24 cellular contexts compared by ENCODE assay signal in genomic region chr1:53704804-53705445, GRCh38. TPM values are rescaled to one million over a fixed set of nuclear protein-coding genes. Genes with fewer than 3 reads are reported as not detected.
DNase-seq lines count a peak whose midpoint lies in the region; ATAC-seq, FAIRE-seq and TF ChIP-seq lines count a peak whose summit lies in the region.
"Had no signal": no experiment of that assay in that cellular context is flagged by ENCODE, and none has a peak within 500 bp of the region (broad histone marks: within the 10 kb centered on the region; RNA-seq: fewer than 3 reads in every experiment).

No MANE protein-coding gene starts in this region.

- CTCF ChIA-PET in K562 (lab: Yijun Ruan, JAX; ENCODE audit: low intra/inter-chr PET ratio) (no interaction called here), HEK293T (lab: Yijun Ruan, JAX) (no interaction called here)

- no peak for TF ChIP-seq EP300 in K562 (IDR thresholded peaks at IDR 0.05; ENCODE audit: low read length)

- TF ChIP-seq CTCF in GM23338 (conservative IDR thresholded peaks at IDR 0.05; ENCODE audit: low read depth in 2 of 2) (no peak), K562 (IDR thresholded peaks at IDR 0.05 in 2 of 3, conservative IDR thresholded peaks at IDR 0.05 in 1 of 3; ENCODE audit: insufficient read depth in 2 of 3, low read depth in 1 of 3, low read length in 3 of 3) (no peak), neural crest cell (conservative IDR thresholded peaks at IDR 0.05) (no peak)

- H3F3A ChIP-seq in GM23338 (replicated peaks; ENCODE audit: low read depth): peaks cover 13% of the 10 kb centered on the region; the same call in 1 of the 2 replicates

- no peaks in the 10 kb centered on the region for H3K36me3 Mint-ChIP-seq in GM23338 (ENCODE audit: low read depth)
- H3K36me3 Mint-ChIP-seq in neural crest cell (ENCODE audit: low read depth): no peaks in the 10 kb centered on the region
- H3K36me3 Mint-ChIP-seq: CD8-positive, alpha-beta memory T cell had no signal

- WGBS in K562 (ENCODE audit: insufficient coverage, low coverage, missing lambda C conversion rate): 2% methylated on average over 8 of the region's 8 CpGs

- H3K79me2 ChIP-seq in GM23338 (replicated peaks; ENCODE audit: insufficient read depth): no peaks in the 10 kb centered on the region
- no peaks in the 10 kb centered on the region for H3K79me2 ChIP-seq in K562 (ENCODE audit: control insufficient read depth, insufficient read depth, low read length)

- H3K4me1 ChIP-seq in GM23338 (ENCODE audit: insufficient read depth): peaks cover 38% of the 10 kb centered on the region
- no peaks in the 10 kb centered on the region for H3K4me1 ChIP-seq in K562 (replicated peaks in 1 of 2; ENCODE audit: control insufficient read depth in 2 of 2, insufficient read depth in 2 of 2, low read length in 2 of 2)

- H3K4me1 Mint-ChIP-seq in GM23338 (peaks cover 53% of the 10 kb centered on the region), neural crest cell (no peaks in the 10 kb centered on the region)
- H3K4me1 Mint-ChIP-seq: CD8-positive, alpha-beta memory T cell had no signal

- ATAC-seq in GM23338: peak; percentile 74
- no peak for ATAC-seq in K562
- no peak for ATAC-seq in GM18502 (IDR thresholded peaks at IDR 0.05; ENCODE audit: poor library complexity, unreplicated experiment)

- H3K4me3 Mint-ChIP-seq in GM23338 (peak overlapping the region; percentile 56), neural crest cell (no peak overlapping the region)
- H3K4me3 Mint-ChIP-seq: CD8-positive, alpha-beta memory T cell; HFFc6 had no signal

- H3K27ac Mint-ChIP-seq in GM23338 (peak overlapping the region; percentile 90), neural crest cell (ENCODE audit: unreplicated experiment) (peak overlapping the region; percentile 35)
- H3K27ac Mint-ChIP-seq: HFFc6 had no signal

- BruUV-seq in K562 (replicated peaks; lab: Mats Ljungman, UMichigan): no TSS peak

- no peaks in the 10 kb centered on the region; the same call in 2 of the 3 replicates for H3K9me3 Mint-ChIP-seq in GM23338
- H3K9me3 Mint-ChIP-seq in neural crest cell: no peaks in the 10 kb centered on the region
- H3K9me3 Mint-ChIP-seq: HFFc6 had no signal

- intact Hi-C loops in K562 (cut with micrococcal nuclease): no loop called here

- H3K27ac ChIP-seq in GM23338 (ENCODE audit: low read depth): peak overlapping the region; percentile 71
- H3K27ac ChIP-seq in K562 (ENCODE audit: extremely low read depth, low read depth, low read length): no peak overlapping the region
- H3K27ac ChIP-seq: PC-9, RWPE1 had no signal

- peaks cover 10% of the 10 kb centered on the region for H3K27me3 Mint-ChIP-seq in GM23338 (ENCODE audit: insufficient read depth, low read depth, poor library complexity)
- peaks cover 30% of the 10 kb centered on the region for H3K27me3 Mint-ChIP-seq in neural crest cell (ENCODE audit: low read depth)

- H2AFZ ChIP-seq in GM23338 (peak overlapping the region; percentile 13; the same call in 1 of the 2 replicates), K562 (ENCODE audit: low read depth, low read length) (no peak overlapping the region)
- H2AFZ ChIP-seq: PC-9 had no signal

- no peaks in the 10 kb centered on the region for H3K36me3 ChIP-seq in GM23338 (ENCODE audit: insufficient read depth)
- no peaks in the 10 kb centered on the region for H3K36me3 ChIP-seq in K562 (ENCODE audit: control insufficient read depth, insufficient read depth, low read length)

- H4K20me1 ChIP-seq in GM23338 (replicated peaks; ENCODE audit: insufficient read depth) (no peaks in the 10 kb centered on the region), K562 (replicated peaks; ENCODE audit: control insufficient read depth, insufficient read depth, low read length) (peaks cover 4% of the 10 kb centered on the region; the same call in 1 of the 2 replicates)

- H3K9me3 ChIP-seq in K562 (replicated peaks; ENCODE audit: control insufficient read depth, insufficient read depth, low read depth, low read length): no peaks in the 10 kb centered on the region
- H3K9me3 ChIP-seq: SK-N-SH had no signal

- no peak overlapping the region for H3K9ac ChIP-seq in K562 (ENCODE audit: insufficient read depth in 1 of 2, low read depth in 2 of 2, low read length in 2 of 2)
- H3K9ac ChIP-seq: SK-N-SH had no signal

- H3K27me3 ChIP-seq in GM23338 (ENCODE audit: insufficient read depth) (no peaks in the 10 kb centered on the region), K562 (ENCODE audit: control insufficient read depth in 2 of 2, insufficient read depth in 2 of 2, low read length in 2 of 2) (peaks cover 45 to 64% of the 10 kb centered on the region in 2 experiments)

- no peak for TF ChIP-seq RAD21 in K562 (CRISPR knock-in tag; conservative IDR thresholded peaks at IDR 0.05 in 1 of 2, IDR thresholded peaks at IDR 0.05 in 1 of 2)

- POLR2A ChIA-PET in K562 (lab: Yijun Ruan, JAX): interaction anchor here (0.8 kb wide), 1 partner anchor 9 kb away, joined by 4 read pairs; no protein-coding TSS in a partner anchor
- POLR2A ChIA-PET in HEK293T (lab: Yijun Ruan, JAX): no interaction called here

- DNase-seq in GM23338 (ENCODE audit: low spot score): peak; percentile 50
- DNase-seq in NCI-H146 (lab: John Stamatoyannopoulos, UW): peak; percentile 88
- DNase-seq in K562 (ENCODE audit: extremely low read depth in 1 of 4, low spot score in 3 of 4): no peak
- no peak for DNase-seq in neural crest cell (ENCODE audit: low read depth, low spot score)
- DNase-seq in dermis blood vessel endothelial cell: no peak
- DNase-seq in HEK293T (ENCODE audit: extremely low spot score): no peak
- no peak for DNase-seq in stimulated activated CD4-positive, alpha-beta T cell treated with anti-CD3 and anti-CD28 coated beads, Interleukin-15, amount 100 ng/mL, for 24 hours
- DNase-seq: AML-193; CD8-positive, alpha-beta memory T cell; GDM1; HFFc6; IMR-90; MV-4-11; NCI-H187 treated with DMSO at 0.1 percent for 48 hours; NCI-H2107; NCI-H510A; NCI-H748 treated with DMSO at 0.1 percent for 48 hours; PC-9; SHP77 treated with DMSO at 0.1 percent for 48 hours; SK-N-SH had no signal

- no peak for FAIRE-seq in K562 (lab: Jason Lieb, UNC)
- FAIRE-seq: GM19239, H54 had no signal

- H3K9me2 ChIP-seq in GM23338 (ENCODE audit: insufficient read depth): no peaks in the 10 kb centered on the region
- H3K9me2 ChIP-seq: SK-N-SH had no signal

- TF ChIP-seq POLR2A in K562 (conservative IDR thresholded peaks at IDR 0.05): no peak

- H3K9me1 ChIP-seq in K562 (ENCODE audit: control insufficient read depth, insufficient read depth, low read length): no peaks in the 10 kb centered on the region

- peak overlapping the region; percentile 23; the same call in 1 of the 2 replicates for H3K4me3 ChIP-seq in GM23338
- H3K4me3 ChIP-seq in K562: no peak overlapping the region
- H3K4me3 ChIP-seq: PC-9 had no signal

- in situ Hi-C loops in K562 (cut with MboI): no loop called here

- H3K4me2 ChIP-seq in GM23338: peak overlapping the region; percentile 34
- H3K4me2 ChIP-seq in K562 (ENCODE audit: insufficient read depth, low read length): no peak overlapping the region
- H3K4me2 ChIP-seq: PC-9, SK-N-SH had no signal

TF ChIP-seq in GM23338, 12 proteins besides CTCF, POLR2A, EP300 and RAD21 (continues in another document):
- TF ChIP-seq EZH2 (IDR thresholded peaks at IDR 0.05; ENCODE audit: low read depth, unreplicated experiment): no peak
- no peak for TF ChIP-seq ZNF114 (CRISPR knock-in tag; IDR thresholded peaks at IDR 0.05)
- no peak for TF ChIP-seq EZH2phosphoT487 (IDR thresholded peaks at IDR 0.05; ENCODE audit: unreplicated experiment)
- TF ChIP-seq CREB1 (CRISPR knock-in tag; IDR thresholded peaks at IDR 0.05; ENCODE audit: low read depth): no peak

TF ChIP-seq in K562, 482 proteins besides CTCF, POLR2A, EP300 and RAD21 (continues in another document):
- TF ChIP-seq RBM25 (IDR thresholded peaks at IDR 0.05; ENCODE audit: low read depth, low read length, severe bottlenecking) (peak; percentile 18), KLF6 (CRISPR knock-in tag; IDR thresholded peaks at IDR 0.05; ENCODE audit: borderline replicate concordance) (no peak), XRCC5 (IDR thresholded peaks at IDR 0.05; ENCODE audit: low read depth, low read length) (no peak), L3MBTL2 (IDR thresholded peaks at IDR 0.05) (no peak)

TF ChIP-seq in HEK293T, 16 proteins besides CTCF, POLR2A, EP300 and RAD21:
- no peak for TF ChIP-seq TARDBP (IDR thresholded peaks at IDR 0.05)
- no peak for TF ChIP-seq ELF4 (IDR thresholded peaks at IDR 0.05)
- no peak for TF ChIP-seq FOXK2 (IDR thresholded peaks at IDR 0.05)
- TF ChIP-seq FOXM1 (IDR thresholded peaks at IDR 0.05; ENCODE audit: borderline replicate concordance): no peak
- no peak for TF ChIP-seq CTBP1 (IDR thresholded peaks at IDR 0.05; ENCODE audit: borderline replicate concordance)
- TF ChIP-seq LEF1 (IDR thresholded peaks at IDR 0.05; ENCODE audit: borderline replicate concordance): no peak
- no peak for TF ChIP-seq BHLHE40 (IDR thresholded peaks at IDR 0.05; ENCODE audit: borderline replicate concordance)
- TF ChIP-seq HDGF (IDR thresholded peaks at IDR 0.05; ENCODE audit: borderline replicate concordance): no peak
- no peak for TF ChIP-seq ZNF384 (IDR thresholded peaks at IDR 0.05)
- TF ChIP-seq NFRKB (IDR thresholded peaks at IDR 0.05): no peak
- TF ChIP-seq FOXA1 (IDR thresholded peaks at IDR 0.05): no peak
TF ChIP-seq in HEK293T: peak in this region for 0.

RNA-seq across cellular contexts. Expression of gene GLIS1, which starts 34.0 kb away (rescaled TPM):
- total RNA-seq in GM23338 (2014; rRNA removed; shearing (Covaris generic)): 0.04 and 0.31 TPM in 2 replicates
- 0.12 and 0.26 TPM in 2 replicates for polyA plus RNA-seq in GM23338 (2016; fragmentation: Nextera tagmentation; extraction: Ambion mirVana)
- total RNA-seq in K562 (2011; cell fraction: chromatin; rRNA removed; ENCODE audit: low replicate concordance): not detected in 2 replicates
- not detected in 2 replicates for total RNA-seq in K562 (2011; cell fraction: nucleolus; rRNA removed)
- not detected in 2 replicates for total RNA-seq in K562 (2011; cell fraction: nucleoplasm; rRNA removed)
- not detected in 2 replicates for total RNA-seq in K562 (2014; rRNA removed)
- total RNA-seq in K562 (2014; rRNA removed; fragmentation: Illumina TruSeq; extraction: Trizol): not detected in 2 replicates
- total RNA-seq in K562 (2015; rRNA removed; fragmentation: Illumina TruSeq; extraction: Trizol): not detected in 2 replicates
- total RNA-seq in K562 (2021): not detected in 2 replicates
- not detected in 2 replicates for polyA plus RNA-seq in K562 (2011; rRNA removed)
- not detected in 2 replicates for polyA plus RNA-seq in K562 (2011; cell fraction: cytosol; rRNA removed)
- not detected in 2 replicates for polyA plus RNA-seq in K562 (2011; cell fraction: nucleus; rRNA removed)
- polyA plus RNA-seq in K562 (2012): 0.24 TPM in 1 of 2 replicates, not detected in the other
- polyA plus RNA-seq in K562 (2014; fragmentation: Illumina TruSeq; extraction: Trizol): not detected in 2 replicates
- polyA plus RNA-seq in K562 (2014; fragmentation: Nextera tagmentation; extraction: Ambion mirVana): not detected
- polyA plus RNA-seq in K562 (2014; rRNA removed): not detected in 2 replicates
- not detected in 2 replicates for polyA minus RNA-seq in K562 (2011; rRNA and poly(A)+ RNA removed)
- not detected in 2 replicates for polyA minus RNA-seq in K562 (2011; cell fraction: cytosol; rRNA and poly(A)+ RNA removed)
- polyA minus RNA-seq in K562 (2011; cell fraction: nucleus; rRNA and poly(A)+ RNA removed): not detected in 2 replicates
- total RNA-seq in neural crest cell: not detected in 2 replicates
- total RNA-seq in dermis blood vessel endothelial cell: not detected in 2 replicates
- total RNA-seq: CD8-positive, alpha-beta memory T cell; PC-9 had no signal

Comparison
In these comparisons a context has a peak if more than half of its experiments do, and no peak if none do; other contexts are left out.
1. DNase-seq: peak in GM23338 (single experiment) and NCI-H146 (single experiment); none in K562 (0 of 4), neural crest cell (single experiment), dermis blood vessel endothelial cell (single experiment), HEK293T (single experiment) and stimulated activated CD4-positive, alpha-beta T cell treated with anti-CD3 and anti-CD28 coated beads, Interleukin-15, amount 100 ng/mL, for 24 hours (single experiment).